15 cellular contexts compared by ENCODE assay signal in genomic region chr10:50512214-50512595, GRCh38.
DNase-seq lines count a peak whose midpoint lies in the region; ATAC-seq and TF ChIP-seq lines count a peak whose summit lies in the region.
"Had no signal": no experiment of that assay in that cellular context is flagged by ENCODE, and none has a peak within 500 bp of the region (broad histone marks: within the 10 kb centered on the region; RNA-seq: fewer than 3 reads in every experiment).

No MANE protein-coding gene starts in this region.

- peak overlapping the region; percentile 51; the same call in 1 of the 2 replicates for H3K4me3 ChIP-seq in GM08714 (ENCODE audit: low read length)
- H3K4me3 ChIP-seq in WERI-Rb-1 (ENCODE audit: low read depth, low read length) = no peak overlapping the region
- H3K4me3 ChIP-seq: lower lobe of right lung, thyroid gland had no signal

- peaks cover 66% of the 10 kb centered on the region for H3K4me1 Mint-ChIP-seq in activated CD8-positive, alpha-beta T cell treated with anti-CD3 and anti-CD28 coated beads, Interleukin-2, amount 10 ng/mL, durations not matched to agents 7 days and 5 days (ENCODE audit: low read depth)

- peak overlapping the region; percentile 79 for H3K27ac ChIP-seq in layer of hippocampus (ENCODE audit: low read depth, low read length)
- no peak overlapping the region for H3K27ac ChIP-seq in WERI-Rb-1
- H3K27ac ChIP-seq: lower lobe of right lung, thyroid gland had no signal

- H3K36me3 Mint-ChIP-seq in activated CD8-positive, alpha-beta T cell treated with anti-CD3 and anti-CD28 coated beads, Interleukin-2, amount 10 ng/mL, durations not matched to agents 7 days and 5 days (ENCODE audit: low read depth) = peaks cover 16% of the 10 kb centered on the region

- no peaks in the 10 kb centered on the region for H3K27me3 Mint-ChIP-seq in activated CD8-positive, alpha-beta T cell treated with anti-CD3 and anti-CD28 coated beads, Interleukin-2, amount 10 ng/mL, durations not matched to agents 7 days and 5 days (ENCODE audit: low read depth)
- H3K27me3 Mint-ChIP-seq: progenitor cell of endocrine pancreas had no signal

- H3K27ac Mint-ChIP-seq in activated CD8-positive, alpha-beta T cell treated with anti-CD3 and anti-CD28 coated beads, Interleukin-2, amount 10 ng/mL, durations not matched to agents 7 days and 5 days = peak overlapping the region; percentile 18
- H3K27ac Mint-ChIP-seq: progenitor cell of endocrine pancreas had no signal

- CTCF ChIA-PET in activated CD8-positive, alpha-beta T cell treated with anti-CD3 and anti-CD28 coated beads, Interleukin-2, amount 10 ng/mL, durations not matched to agents 7 days and 5 days (lab: Charles Lee) = interaction anchor here (0.9 to 3.0 kb wide), 12 partner anchors 8 to 111 kb away, joined by 3 to 17 read pairs (median 5); partner anchors contain the start of gene SGMS1

- no peaks in the 10 kb centered on the region for H3K9me3 Mint-ChIP-seq in activated CD8-positive, alpha-beta T cell treated with anti-CD3 and anti-CD28 coated beads, Interleukin-2, amount 10 ng/mL, durations not matched to agents 7 days and 5 days (ENCODE audit: insufficient read depth)

- H3K36me3 ChIP-seq in WERI-Rb-1 = no peaks in the 10 kb centered on the region
- H3K36me3 ChIP-seq: lower lobe of right lung, thyroid gland had no signal

- POLR2A ChIA-PET in activated CD8-positive, alpha-beta T cell treated with anti-CD3 and anti-CD28 coated beads, Interleukin-2, amount 10 ng/mL, durations not matched to agents 7 days and 5 days (lab: Charles Lee) = interaction anchor here (0.6 to 2.2 kb wide), 6 partner anchors 14 to 186 kb away, joined by 3 to 9 read pairs (median 5); partner anchors contain the start of gene SGMS1

- peak; percentile 19 for ATAC-seq in HG02763 (IDR thresholded peaks at IDR 0.05; ENCODE audit: unreplicated experiment)
- ATAC-seq in activated CD8-positive, alpha-beta T cell treated with anti-CD3 and anti-CD28 coated beads, Interleukin-2, amount 10 ng/mL, durations not matched to agents 7 days and 5 days = no peak
- no peak for ATAC-seq in GM19397 (IDR thresholded peaks at IDR 0.05; ENCODE audit: unreplicated experiment)
- ATAC-seq: lower lobe of right lung had no signal

- H3K27me3 ChIP-seq in layer of hippocampus (ENCODE audit: control insufficient read depth, insufficient read depth, low read length) (no peaks in the 10 kb centered on the region), WERI-Rb-1 (ENCODE audit: insufficient read depth, low read depth, severe bottlenecking) (no peaks in the 10 kb centered on the region)
- H3K27me3 ChIP-seq: thyroid gland had no signal

- DNase-seq in activated CD8-positive, alpha-beta T cell treated with anti-CD3 and anti-CD28 coated beads, Interleukin-2, amount 10 ng/mL, durations not matched to agents 7 days and 5 days = no peak
- DNase-seq in germinal center (ENCODE audit: low spot score) (no peak), WERI-Rb-1 (no peak), kidney glomerular epithelial cell (lab: John Stamatoyannopoulos, UW) (no peak)
- DNase-seq: activated CD8-positive, alpha-beta memory T cell treated with anti-CD3 and anti-CD28 coated beads, Interleukin-2, amount 50 U/mL, for 48 hours; central memory CD4-positive, alpha-beta T cell; lower lobe of right lung; NCI-H82; stimulated activated CD4-positive, alpha-beta T cell treated with anti-CD3 and anti-CD28 coated beads, Interleukin-4, amount 100 ng/mL, for 4 hours; thyroid gland had no signal

- H3K9me3 ChIP-seq in WERI-Rb-1 (ENCODE audit: severe bottlenecking) = no peaks in the 10 kb centered on the region
- H3K9me3 ChIP-seq: lower lobe of right lung, thyroid gland had no signal

- no peak overlapping the region for H3K4me3 Mint-ChIP-seq in activated CD8-positive, alpha-beta T cell treated with anti-CD3 and anti-CD28 coated beads, Interleukin-2, amount 10 ng/mL, durations not matched to agents 7 days and 5 days

- no peak for TF ChIP-seq CTCF in WERI-Rb-1 (IDR thresholded peaks at IDR 0.05; ENCODE audit: low read depth, low read length)
